32 cellular contexts compared by ENCODE assay signal in genomic region chr15:27932600-27932999, GRCh38.
DNase-seq lines count a peak whose midpoint lies in the region; ATAC-seq, FAIRE-seq and TF ChIP-seq lines count a peak whose summit lies in the region.
"Had no signal": no experiment of that assay in that cellular context is flagged by ENCODE, and none has a peak within 500 bp of the region (broad histone marks: within the 10 kb centered on the region; RNA-seq: fewer than 3 reads in every experiment).

No MANE protein-coding gene starts in this region.

- H3K36me3 ChIP-seq in HEK293 (ENCODE audit: control insufficient read depth in 2 of 2, insufficient read depth in 1 of 2, low read length in 2 of 2) (no peaks in the 10 kb centered on the region), K562 (ENCODE audit: control insufficient read depth, insufficient read depth, low read length) (no peaks in the 10 kb centered on the region)
- H3K36me3 ChIP-seq: BE2C; BLaER1; BLaER1 treated with 17β-estradiol and CSF1 and Interleukin-3, amounts not matched to agents 10 nM and 100 nM had no signal

- no peak for TF ChIP-seq CTCF in A549 (IDR thresholded peaks at IDR 0.05)
- no peak for TF ChIP-seq CTCF in HEK293 (tag by site-specific recombination; IDR thresholded peaks at IDR 0.05)
- no peak for TF ChIP-seq CTCF in K562 (IDR thresholded peaks at IDR 0.05 in 2 of 3, conservative IDR thresholded peaks at IDR 0.05 in 1 of 3; ENCODE audit: insufficient read depth in 2 of 3, low read depth in 1 of 3, low read length in 3 of 3)

- no peaks in the 10 kb centered on the region for H4K20me1 ChIP-seq in K562 (replicated peaks; ENCODE audit: control insufficient read depth, insufficient read depth, low read length)
- H4K20me1 ChIP-seq: BLaER1; BLaER1 treated with 17β-estradiol and CSF1 and Interleukin-3, amounts not matched to agents 10 nM and 100 nM had no signal

- TF ChIP-seq POLR2A in A549 (IDR thresholded peaks at IDR 0.05; ENCODE audit: low read length) = no peak
- TF ChIP-seq POLR2A in K562 (conservative IDR thresholded peaks at IDR 0.05) = no peak

- H3K27ac ChIP-seq in A549 (no peak overlapping the region), HEK293 (ENCODE audit: extremely low read depth, low read depth, low read length) (no peak overlapping the region), K562 (ENCODE audit: extremely low read depth, low read depth, low read length) (no peak overlapping the region), substantia nigra (ENCODE audit: low read depth, low read length, poor library complexity, severe bottlenecking) (no peak overlapping the region)
- H3K27ac ChIP-seq: 22Rv1; BLaER1; BLaER1 treated with 17β-estradiol and CSF1 and Interleukin-3, amounts not matched to agents 10 nM and 100 nM; C4-2B had no signal

- CTCF ChIA-PET in A549 (lab: Yijun Ruan, JAX) = no interaction called here
- CTCF ChIA-PET in HEK293 (lab: Yijun Ruan, JAX) = no interaction called here
- CTCF ChIA-PET in K562 (lab: Yijun Ruan, JAX; ENCODE audit: low intra/inter-chr PET ratio) = no interaction called here

- H3K4me1 ChIP-seq in A549 (no peaks in the 10 kb centered on the region), HEK293 (ENCODE audit: control insufficient read depth, insufficient read depth, low read length) (no peaks in the 10 kb centered on the region), K562 (replicated peaks in 1 of 2; ENCODE audit: control insufficient read depth in 2 of 2, insufficient read depth in 2 of 2, low read length in 2 of 2) (no peaks in the 10 kb centered on the region)
- H3K4me1 ChIP-seq: BE2C; BLaER1; BLaER1 treated with 17β-estradiol and CSF1 and Interleukin-3, amounts not matched to agents 10 nM and 100 nM; Caco-2 had no signal

- H2AFZ ChIP-seq in K562 (ENCODE audit: low read depth, low read length) = no peak overlapping the region

- TF ChIP-seq EP300 in A549 (IDR thresholded peaks at IDR 0.05) (no peak), K562 (IDR thresholded peaks at IDR 0.05; ENCODE audit: low read length) (no peak)

- POLR2A ChIA-PET in A549 (lab: Yijun Ruan, JAX) (no interaction called here), HEK293 (lab: Yijun Ruan, JAX) (no interaction called here), K562 (lab: Yijun Ruan, JAX) (no interaction called here)

- no peaks in the 10 kb centered on the region for H3K79me2 ChIP-seq in K562 (ENCODE audit: control insufficient read depth, insufficient read depth, low read length)

- H3K9me3 ChIP-seq in A549 = peaks cover 4% of the 10 kb centered on the region; the same call in 2 of the 3 replicates
- H3K9me3 ChIP-seq in HEK293 (ENCODE audit: control insufficient read depth, insufficient read depth, low read depth, low read length) = no peaks in the 10 kb centered on the region
- no peaks in the 10 kb centered on the region for H3K9me3 ChIP-seq in K562 (replicated peaks; ENCODE audit: control insufficient read depth, insufficient read depth, low read depth, low read length)
- H3K9me3 ChIP-seq: BE2C had no signal

- WGBS in A549 (ENCODE audit: missing lambda C conversion rate) = 13% methylated on average over 3 of the region's 3 CpGs
- 0% methylated on average over 3 of the region's 3 CpGs for WGBS in K562 (ENCODE audit: insufficient coverage, low coverage, missing lambda C conversion rate)

- FAIRE-seq in A549 (lab: Jason Lieb, UNC) (peak; percentile 59), K562 (lab: Jason Lieb, UNC) (no peak)
- FAIRE-seq: A204.1, D721Med had no signal

- no peaks in the 10 kb centered on the region for H3K27me3 ChIP-seq in K562 (ENCODE audit: control insufficient read depth in 2 of 2, insufficient read depth in 2 of 2, low read length in 2 of 2)
- H3K27me3 ChIP-seq: BE2C; BLaER1; BLaER1 treated with 17β-estradiol and CSF1 and Interleukin-3, amounts not matched to agents 10 nM and 100 nM had no signal

- ATAC-seq in A549 (no peak), K562 (no peak), GM21447 (IDR thresholded peaks at IDR 0.05; ENCODE audit: unreplicated experiment) (no peak)
- ATAC-seq: CD8-positive, alpha-beta T cell had no signal

- H3K9ac ChIP-seq in K562 (ENCODE audit: insufficient read depth in 1 of 2, low read depth in 2 of 2, low read length in 2 of 2) = no peak overlapping the region
- H3K9ac ChIP-seq: BLaER1; BLaER1 treated with 17β-estradiol and CSF1 and Interleukin-3, amounts not matched to agents 10 nM and 100 nM had no signal

- H3K4me3 ChIP-seq in A549 (no peak overlapping the region), HEK293 (ENCODE audit: low read depth, low read length) (no peak overlapping the region), K562 (no peak overlapping the region)
- H3K4me3 ChIP-seq: BLaER1; BLaER1 treated with 17β-estradiol and CSF1 and Interleukin-3, amounts not matched to agents 10 nM and 100 nM had no signal

- no peaks in the 10 kb centered on the region for H3K9me1 ChIP-seq in K562 (ENCODE audit: control insufficient read depth, insufficient read depth, low read length)

- in situ Hi-C loops in K562 (cut with MboI) = no loop called here

- no peak for DNase-seq in A549 (ENCODE audit: low read depth in 1 of 2, low spot score in 1 of 2)
- no peak for DNase-seq in K562 (ENCODE audit: extremely low read depth in 1 of 4, low spot score in 3 of 4)
- DNase-seq in NCI-H510A (lab: John Stamatoyannopoulos, UW) = no peak
- no peak for DNase-seq in substantia nigra (lab: John Stamatoyannopoulos, UW)
- DNase-seq: 8988T; ACHN; AML-193; BE2C; C1 segment of cervical spinal cord; Caco-2; Calu3; CD4-positive, alpha-beta memory T cell; CD4-positive, alpha-beta T cell; CD4-positive, CD25-positive, alpha-beta regulatory T cell; CD8-positive, alpha-beta memory T cell; CD8-positive, alpha-beta T cell; COR-L47; DMS 273 treated with DMSO at 0.1 percent for 48 hours; DMS153; DMS53; DMS79; DMS79 treated with DMSO at 0.1 percent for 48 hours; DND-41; EL had no signal

- no peak for TF ChIP-seq RAD21 in A549 (conservative IDR thresholded peaks at IDR 0.05 in 1 of 2, IDR thresholded peaks at IDR 0.05 in 1 of 2)
- TF ChIP-seq RAD21 in K562 (CRISPR knock-in tag; conservative IDR thresholded peaks at IDR 0.05 in 1 of 2, IDR thresholded peaks at IDR 0.05 in 1 of 2) = no peak

- intact Hi-C loops in K562 (cut with micrococcal nuclease) = no loop called here

- H3K4me2 ChIP-seq in A549 = no peak overlapping the region
- H3K4me2 ChIP-seq in K562 (ENCODE audit: insufficient read depth, low read length) = no peak overlapping the region
- H3K4me2 ChIP-seq: BLaER1; BLaER1 treated with 17β-estradiol and CSF1 and Interleukin-3, amounts not matched to agents 10 nM and 100 nM had no signal

- no TSS peak for BruUV-seq in K562 (replicated peaks; lab: Mats Ljungman, UMichigan)

TF ChIP-seq in A549, 52 proteins besides CTCF, POLR2A, EP300 and RAD21 (continues in another document):
- no peak for TF ChIP-seq ESRRA (IDR thresholded peaks at IDR 0.05; ENCODE audit: borderline replicate concordance, low read length)
- no peak for TF ChIP-seq SREBF2 (IDR thresholded peaks at IDR 0.05)
- no peak for TF ChIP-seq NR3C1 (IDR thresholded peaks at IDR 0.05)
- TF ChIP-seq CBX8 (IDR thresholded peaks at IDR 0.05) = no peak
- no peak for TF ChIP-seq TP53 (CRISPR knock-in tag; IDR thresholded peaks at IDR 0.05)
- TF ChIP-seq EHMT2 (IDR thresholded peaks at IDR 0.05; ENCODE audit: low read depth) = no peak
- no peak for TF ChIP-seq E2F6 (IDR thresholded peaks at IDR 0.05; ENCODE audit: borderline replicate concordance, low read depth)
- TF ChIP-seq MAFK (IDR thresholded peaks at IDR 0.05; ENCODE audit: partially characterized antibody) = no peak
- TF ChIP-seq ZNF302 (CRISPR knock-in tag; IDR thresholded peaks at IDR 0.05) = no peak
- TF ChIP-seq FOSB (CRISPR knock-in tag; IDR thresholded peaks at IDR 0.05) = no peak

TF ChIP-seq in HEK293, 187 proteins besides CTCF, POLR2A, EP300 and RAD21:
- TF ChIP-seq ZNF341 (tag by site-specific recombination; IDR thresholded peaks at IDR 0.05; ENCODE audit: low read depth) = no peak
- peak; percentile 34 for TF ChIP-seq SETDB1 (IDR thresholded peaks at IDR 0.05; ENCODE audit: insufficient read length, low read length)
TF ChIP-seq in HEK293: peak in this region for 1.

TF ChIP-seq in K562, 482 proteins besides CTCF, POLR2A, EP300 and RAD21:
- TF ChIP-seq ZNF175 (CRISPR knock-in tag; IDR thresholded peaks at IDR 0.05; ENCODE audit: low read depth) (peak; percentile 96), ZNF584 (CRISPR knock-in tag; IDR thresholded peaks at IDR 0.05; ENCODE audit: low read depth) (no peak)
